In the genomic region with DNA sequence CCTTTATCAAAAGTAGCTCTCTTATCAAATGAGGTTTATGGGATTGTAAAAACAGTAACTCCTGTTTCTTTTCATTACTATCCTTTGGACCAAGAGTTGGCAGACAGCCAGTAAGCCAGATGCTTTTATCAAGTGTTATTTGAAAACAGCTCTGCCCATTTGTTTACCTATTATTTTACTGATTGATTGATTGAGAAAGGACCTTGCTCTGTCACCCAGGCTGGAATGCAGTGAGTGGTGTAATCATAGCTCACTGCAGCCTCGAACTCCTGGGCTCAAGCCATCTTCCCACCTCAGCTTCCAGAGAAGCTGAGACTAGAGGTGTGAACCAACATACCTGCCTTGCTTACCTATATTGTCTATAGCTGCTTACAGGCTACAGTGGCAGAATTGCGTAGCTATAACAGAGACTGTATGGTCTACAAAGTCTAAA, we compare ENCODE assay signal across 1 cellular context.
A peak's percentile ranks its signal among the peaks of the same experiment; 100 is the strongest.
TF ChIP-seq lines count a peak whose summit lies in the region.

No MANE protein-coding gene starts in this region.

TF ChIP-seq in HepG2, 621 proteins besides CTCF, POLR2A, EP300 and RAD21 (continued from another document):
- TF ChIP-seq, protein P1, sequence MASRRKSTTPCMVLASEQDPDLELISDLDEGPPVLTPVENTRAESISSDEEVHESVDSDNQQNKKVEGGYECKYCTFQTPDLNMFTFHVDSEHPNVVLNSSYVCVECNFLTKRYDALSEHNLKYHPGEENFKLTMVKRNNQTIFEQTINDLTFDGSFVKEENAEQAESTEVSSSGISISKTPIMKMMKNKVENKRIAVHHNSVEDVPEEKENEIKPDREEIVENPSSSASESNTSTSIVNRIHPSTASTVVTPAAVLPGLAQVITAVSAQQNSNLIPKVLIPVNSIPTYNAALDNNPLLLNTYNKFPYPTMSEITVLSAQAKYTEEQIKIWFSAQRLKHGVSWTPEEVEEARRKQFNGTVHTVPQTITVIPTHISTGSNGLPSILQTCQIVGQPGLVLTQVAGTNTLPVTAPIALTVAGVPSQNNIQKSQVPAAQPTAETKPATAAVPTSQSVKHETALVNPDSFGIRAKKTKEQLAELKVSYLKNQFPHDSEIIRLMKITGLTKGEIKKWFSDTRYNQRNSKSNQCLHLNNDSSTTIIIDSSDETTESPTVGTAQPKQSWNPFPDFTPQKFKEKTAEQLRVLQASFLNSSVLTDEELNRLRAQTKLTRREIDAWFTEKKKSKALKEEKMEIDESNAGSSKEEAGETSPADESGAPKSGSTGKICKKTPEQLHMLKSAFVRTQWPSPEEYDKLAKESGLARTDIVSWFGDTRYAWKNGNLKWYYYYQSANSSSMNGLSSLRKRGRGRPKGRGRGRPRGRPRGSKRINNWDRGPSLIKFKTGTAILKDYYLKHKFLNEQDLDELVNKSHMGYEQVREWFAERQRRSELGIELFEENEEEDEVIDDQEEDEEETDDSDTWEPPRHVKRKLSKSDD (CRISPR knock-in tag; IDR thresholded peaks at IDR 0.05; ENCODE audit: low read depth) = no peak
- TF ChIP-seq ZBTB20 (CRISPR knock-in tag; IDR thresholded peaks at IDR 0.05; ENCODE audit: borderline replicate concordance, low read depth) (peak; percentile 71; the same call in 1 of the 2 replicates), MIER3 (CRISPR knock-in tag; IDR thresholded peaks at IDR 0.05; ENCODE audit: borderline replicate concordance) (peak; percentile 55; the same call in 1 of the 2 replicates), FOSL2 (CRISPR knock-in tag; IDR thresholded peaks at IDR 0.05) (peak; percentile 80), ZNF878 (CRISPR knock-in tag; IDR thresholded peaks at IDR 0.05) (peak; percentile 48; the same call in 1 of the 2 replicates), RCOR2 (CRISPR knock-in tag; IDR thresholded peaks at IDR 0.05) (peak; percentile 37), ZNF605 (CRISPR knock-in tag; IDR thresholded peaks at IDR 0.05) (0 out of 2 replicates have a peak, but pooled peaks have one; percentile 39)
- TF ChIP-seq, protein P2, sequence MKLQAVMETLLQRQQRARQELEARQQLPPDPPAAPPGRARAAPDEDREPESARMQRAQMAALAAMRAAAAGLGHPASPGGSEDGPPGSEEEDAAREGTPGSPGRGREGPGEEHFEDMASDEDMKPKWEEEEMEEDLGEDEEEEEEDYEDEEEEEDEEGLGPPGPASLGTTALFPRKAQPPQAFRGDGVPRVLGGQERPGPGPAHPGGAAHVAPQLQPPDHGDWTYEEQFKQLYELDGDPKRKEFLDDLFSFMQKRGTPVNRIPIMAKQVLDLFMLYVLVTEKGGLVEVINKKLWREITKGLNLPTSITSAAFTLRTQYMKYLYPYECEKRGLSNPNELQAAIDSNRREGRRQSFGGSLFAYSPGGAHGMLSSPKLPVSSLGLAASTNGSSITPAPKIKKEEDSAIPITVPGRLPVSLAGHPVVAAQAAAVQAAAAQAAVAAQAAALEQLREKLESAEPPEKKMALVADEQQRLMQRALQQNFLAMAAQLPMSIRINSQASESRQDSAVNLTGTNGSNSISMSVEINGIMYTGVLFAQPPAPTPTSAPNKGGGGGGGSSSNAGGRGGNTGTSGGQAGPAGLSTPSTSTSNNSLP (IDR thresholded peaks at IDR 0.05; ENCODE audit: low read depth, low read length) = peak; percentile 94
